ENCODE assay signal across 8 cellular contexts in genomic region chr2:37925063-37925897, GRCh38. TPM values are rescaled to one million over a fixed set of nuclear protein-coding genes. Genes with fewer than 3 reads are reported as not detected.
A peak's percentile ranks its signal among the peaks of the same experiment; 100 is the strongest.
DNase-seq lines count a peak whose midpoint lies in the region; ATAC-seq and TF ChIP-seq lines count a peak whose summit lies in the region.

TSS of gene RMDN2 (plus strand) at chr2:37925287. CDS start at chr2:37929278, 3,991 bp downstream.

- H3K27ac ChIP-seq in adipose tissue (ENCODE audit: low read depth, low read length) (peak within 1 kb of the TSS; percentile 10), heart right ventricle (peak within 1 kb of the TSS; percentile 87 to 98 (median 94)), upper lobe of right lung (peak within 1 kb of the TSS; percentile 96)

- WGBS in adipose tissue, 3 donors = 0 to 1% (median 1%) methylated on average over 63 to 79 of the region's 79 CpGs
- WGBS in heart right ventricle, 2 donors = 0 to 1% methylated on average over 78 to 79 of the region's 79 CpGs

- TF ChIP-seq POLR2A in GM10847 (IDR thresholded peaks at IDR 0.05; ENCODE audit: extremely low read depth, insufficient read length) = peak; percentile 76

- intact Hi-C loops in heart right ventricle (cut with DNase I) (no loop called here), posterior vena cava (cut with DNase I) (no loop called here), upper lobe of right lung (cut with DNase I) (no loop called here)

- no peaks in the 10 kb centered on the region for H3K9me3 ChIP-seq in heart right ventricle
- H3K9me3 ChIP-seq in upper lobe of right lung = no peaks in the 10 kb centered on the region

- TF ChIP-seq CTCF in heart right ventricle (IDR thresholded peaks at IDR 0.05) (peak in 3 of 9 donors; percentile 16 to 42 (median 18)), upper lobe of right lung (IDR thresholded peaks at IDR 0.05) (no peak)

- H3K4me1 ChIP-seq in heart right ventricle = peaks cover 0 to 34% (median 6%) of the 10 kb centered on the region in 9 donors
- H3K4me1 ChIP-seq in upper lobe of right lung = peaks cover 25% of the 10 kb centered on the region

- DNase-seq in NCI-H1417 (lab: John Stamatoyannopoulos, UW) = peak; percentile 95 to 98 (median 97)
- peak; percentile 95 for DNase-seq in SW480 (ENCODE audit: low spot score)
- peak; percentile 91 for DNase-seq in heart right ventricle
- peak; percentile 98 for DNase-seq in posterior vena cava (ENCODE audit: low spot score)
- peak; percentile 97 for DNase-seq in upper lobe of right lung

- H3K27me3 ChIP-seq in heart right ventricle = no peaks in the 10 kb centered on the region
- no peaks in the 10 kb centered on the region for H3K27me3 ChIP-seq in upper lobe of right lung

- H3K36me3 ChIP-seq in heart right ventricle = peaks cover 0 to 14% (median 0%) of the 10 kb centered on the region in 9 donors
- no peaks in the 10 kb centered on the region for H3K36me3 ChIP-seq in upper lobe of right lung

- H3K4me3 ChIP-seq in heart right ventricle (peak within 1 kb of the TSS; percentile 65 to 92 (median 80)), upper lobe of right lung (peak within 1 kb of the TSS; percentile 78)

- ATAC-seq in HG02588 (IDR thresholded peaks at IDR 0.05; ENCODE audit: unreplicated experiment) = peak; percentile 92
- ATAC-seq in heart right ventricle = peak; percentile 97 to 99 (median 98)
- peak; percentile 98 for ATAC-seq in upper lobe of right lung

RNA-seq across cellular contexts. Expression of gene RMDN2, which starts in this region (rescaled TPM):
- polyA plus RNA-seq in adipose tissue (1 to 10 TPM; 2.8 to 7.3 (median 6.3) TPM), heart right ventricle (1 to 10 TPM; 2.5 to 4.4 TPM)
- total RNA-seq in heart right ventricle (1 to 10 TPM; 4.1 to 8.5 (median 5.2) TPM), posterior vena cava (1 to 10 TPM; 6.4 to 6.6 TPM), upper lobe of right lung (23.1 TPM)

Comparison
In these comparisons a context has a peak if more than half of its experiments do, and no peak if none do; other contexts are left out.
1. Peak in every context shown above with its lines: DNase-seq, ATAC-seq, H3K4me3 ChIP-seq and H3K27ac ChIP-seq.
2. H3K27ac ChIP-seq: peak in every context shown above with its lines; median percentile 96 in upper lobe of right lung; 94 in heart right ventricle; 10 in adipose tissue.